Comparison of ENCODE assay signal across 8 cellular contexts in genomic region chr1:184222561-184223157, GRCh38.
DNase-seq lines count a peak whose midpoint lies in the region; ATAC-seq and TF ChIP-seq lines count a peak whose summit lies in the region.

No MANE protein-coding gene starts in this region.

- ATAC-seq in HCT116 (peak; percentile 75), GM18909 (IDR thresholded peaks at IDR 0.05; ENCODE audit: poor library complexity, unreplicated experiment) (no peak), GM19324 (IDR thresholded peaks at IDR 0.05; ENCODE audit: low FRiP score, unreplicated experiment) (no peak)

- no peaks in the 10 kb centered on the region for H3K36me3 ChIP-seq in CD8-positive, alpha-beta memory T cell (ENCODE audit: insufficient read depth, low read length)
- H3K36me3 ChIP-seq in HCT116 (ENCODE audit: control insufficient read depth in 1 of 2, insufficient read depth in 2 of 2, low read length in 2 of 2) (no peaks in the 10 kb centered on the region), OCI-LY7 (ENCODE audit: insufficient read depth, low read length) (no peaks in the 10 kb centered on the region)

- RAD21 ChIA-PET in HCT116 (lab: Charles Lee; ENCODE audit: low non-redundant PET in 1 of 2, low total read pairs in 2 of 2, uncharacterized antibody in 2 of 2, unreplicated experiment in 2 of 2): interaction anchor here (0.8 to 1.1 kb wide), 3 partner anchors 9 to 441 kb away, joined by 3 to 4 read pairs (median 4); no protein-coding TSS in a partner anchor

- no peaks in the 10 kb centered on the region for H3K4me1 ChIP-seq in CD8-positive, alpha-beta memory T cell (ENCODE audit: insufficient read depth, low read length)
- H3K4me1 ChIP-seq in HCT116 (ENCODE audit: control insufficient read depth in 1 of 2, insufficient read depth in 2 of 2, low read length in 2 of 2): no peaks in the 10 kb centered on the region
- H3K4me1 ChIP-seq in OCI-LY7 (ENCODE audit: insufficient read depth, low read length, poor library complexity, severe bottlenecking): no peaks in the 10 kb centered on the region

- H3K9me2 ChIP-seq in HCT116 (ENCODE audit: insufficient read depth) (no peaks in the 10 kb centered on the region), OCI-LY7 (ENCODE audit: insufficient read depth, low read length) (no peaks in the 10 kb centered on the region)

- POLR2A ChIA-PET in CD8-positive, alpha-beta memory T cell (lab: Charles Lee): no interaction called here
- POLR2A ChIA-PET in HCT116 (lab: Charles Lee) (no interaction called here), OCI-LY7 (lab: Charles Lee) (no interaction called here)

- intact Hi-C loops in HCT116 (cut with micrococcal nuclease): loop anchor here (1.0 to 5.0 kb wide), 2 partner anchors 147 to 440 kb away; no protein-coding TSS in a partner anchor
- intact Hi-C loops in OCI-LY7 (cut with micrococcal nuclease; ENCODE audit: unreplicated experiment): loop anchor here (1.0 kb wide), 1 partner anchor 147 kb away; no protein-coding TSS in a partner anchor
- intact Hi-C loops in activated naive CD4-positive, alpha-beta T cell treated with anti-CD3 and anti-CD28 coated beads for 36 hours (cut with micrococcal nuclease): loop anchor here (1.0 to 2.0 kb wide), 6 partner anchors 62 to 567 kb away; no protein-coding TSS in a partner anchor

- H3K27me3 ChIP-seq in CD8-positive, alpha-beta memory T cell (ENCODE audit: insufficient read depth, low read length, poor library complexity, severe bottlenecking): no peaks in the 10 kb centered on the region
- no peaks in the 10 kb centered on the region for H3K27me3 ChIP-seq in HCT116 (ENCODE audit: insufficient read depth, low read length)

- BruUV-seq in HCT116 (replicated peaks; lab: Mats Ljungman, UMichigan) (no TSS peak), OCI-LY7 (replicated peaks; lab: Mats Ljungman, UMichigan) (no TSS peak)

- CTCF ChIA-PET in CD8-positive, alpha-beta memory T cell (lab: Charles Lee): interaction anchor here (0.7 to 3.3 kb wide), 7 partner anchors 11 to 567 kb away, joined by 3 to 15 read pairs (median 6); no protein-coding TSS in a partner anchor
- CTCF ChIA-PET in HCT116 (lab: Charles Lee) (interaction anchor here (0.6 to 2.7 kb wide), 6 partner anchors 10 to 567 kb away, joined by 3 to 11 read pairs (median 4); no protein-coding TSS in a partner anchor), OCI-LY7 (lab: Charles Lee; ENCODE audit: unreplicated experiment) (no interaction called here)
- CTCF ChIA-PET in activated naive CD4-positive, alpha-beta T cell treated with anti-CD3 and anti-CD28 coated beads for 36 hours (lab: Charles Lee): interaction anchor here (0.7 to 1.7 kb wide), 6 partner anchors 26 to 529 kb away, joined by 3 to 4 read pairs (median 3); no protein-coding TSS in a partner anchor

- peak overlapping the region; percentile 45 for H3K4me2 ChIP-seq in HCT116 (ENCODE audit: low read length)
- H3K4me2 ChIP-seq in OCI-LY7 (ENCODE audit: low read length): no peak overlapping the region

- TF ChIP-seq RAD21 in HCT116 (IDR thresholded peaks at IDR 0.05; ENCODE audit: low read depth): peak; percentile 86

- H3K4me3 ChIP-seq in CD8-positive, alpha-beta memory T cell (ENCODE audit: low read length): no peak overlapping the region
- H3K4me3 ChIP-seq in HCT116 (replicated peaks in 1 of 2; ENCODE audit: low read depth in 1 of 2, low read length in 2 of 2) (0 out of 4 replicates have a peak overlapping the region, but pooled peaks of 1 of the 2 experiments have one; percentile 2), OCI-LY7 (ENCODE audit: low read depth, low read length, poor library complexity, severe bottlenecking) (no peak overlapping the region)

- H4K20me1 ChIP-seq in HCT116 (ENCODE audit: insufficient read depth) (no peaks in the 10 kb centered on the region), OCI-LY7 (ENCODE audit: insufficient read depth, low read length) (no peaks in the 10 kb centered on the region)

- H3K79me2 ChIP-seq in HCT116 (ENCODE audit: insufficient read depth, low read length) (no peaks in the 10 kb centered on the region), OCI-LY7 (ENCODE audit: insufficient read depth, low read depth, low read length) (no peaks in the 10 kb centered on the region)

- no peak overlapping the region for H3K27ac ChIP-seq in CD8-positive, alpha-beta memory T cell (ENCODE audit: low read depth, low read length)
- no peak overlapping the region for H3K27ac ChIP-seq in HCT116 (ENCODE audit: low read depth, low read length)
- no peak overlapping the region for H3K27ac ChIP-seq in OCI-LY7 (ENCODE audit: low read depth, low read length, poor library complexity, severe bottlenecking)

- no peaks in the 10 kb centered on the region for H3K36me3 Mint-ChIP-seq in CD8-positive, alpha-beta memory T cell
- H3K36me3 Mint-ChIP-seq in activated naive CD4-positive, alpha-beta T cell treated with anti-CD3 and anti-CD28 coated beads for 36 hours (ENCODE audit: low read depth): no peaks in the 10 kb centered on the region
- H3K36me3 Mint-ChIP-seq in glutamatergic neuron (ENCODE audit: unreplicated experiment): peaks cover 5% of the 10 kb centered on the region
- H3K36me3 Mint-ChIP-seq in progenitor cell of endocrine pancreas (ENCODE audit: insufficient read depth): no peaks in the 10 kb centered on the region

- H3K27me3 Mint-ChIP-seq in CD8-positive, alpha-beta memory T cell: peaks cover 3 to 6% of the 10 kb centered on the region in 2 donors
- H3K27me3 Mint-ChIP-seq in activated naive CD4-positive, alpha-beta T cell treated with anti-CD3 and anti-CD28 coated beads for 36 hours (ENCODE audit: low read depth): peaks cover 2% of the 10 kb centered on the region
- H3K27me3 Mint-ChIP-seq in glutamatergic neuron (ENCODE audit: unreplicated experiment): peaks cover 12% of the 10 kb centered on the region
- peaks cover 55% of the 10 kb centered on the region for H3K27me3 Mint-ChIP-seq in progenitor cell of endocrine pancreas

- no peaks in the 10 kb centered on the region for H3K9me3 Mint-ChIP-seq in CD8-positive, alpha-beta memory T cell
- no peaks in the 10 kb centered on the region for H3K9me3 Mint-ChIP-seq in activated naive CD4-positive, alpha-beta T cell treated with anti-CD3 and anti-CD28 coated beads for 36 hours
- H3K9me3 Mint-ChIP-seq in glutamatergic neuron (ENCODE audit: unreplicated experiment): peaks cover 17% of the 10 kb centered on the region
- H3K9me3 Mint-ChIP-seq in progenitor cell of endocrine pancreas (ENCODE audit: low read depth): no peaks in the 10 kb centered on the region

- H3K27ac Mint-ChIP-seq in CD8-positive, alpha-beta memory T cell: peak overlapping the region in 2 of 8 donors; percentile 20 to 30
- no peak overlapping the region for H3K27ac Mint-ChIP-seq in activated naive CD4-positive, alpha-beta T cell treated with anti-CD3 and anti-CD28 coated beads for 36 hours
- H3K27ac Mint-ChIP-seq in glutamatergic neuron (ENCODE audit: unreplicated experiment) (no peak overlapping the region), progenitor cell of endocrine pancreas (no peak overlapping the region)

- H3K4me3 Mint-ChIP-seq in CD8-positive, alpha-beta memory T cell: peak overlapping the region in 2 of 7 donors; percentile 28 to 68
- no peak overlapping the region for H3K4me3 Mint-ChIP-seq in activated naive CD4-positive, alpha-beta T cell treated with anti-CD3 and anti-CD28 coated beads for 36 hours
- H3K4me3 Mint-ChIP-seq in glutamatergic neuron (ENCODE audit: unreplicated experiment): no peak overlapping the region
- no peak overlapping the region for H3K4me3 Mint-ChIP-seq in progenitor cell of endocrine pancreas (ENCODE audit: low read depth)

- peak; percentile 80 to 95 (median 88) for TF ChIP-seq CTCF in HCT116 (IDR thresholded peaks at IDR 0.05 in 2 of 3, conservative IDR thresholded peaks at IDR 0.05 in 1 of 3; ENCODE audit: borderline replicate concordance in 1 of 3, insufficient read depth in 1 of 3, low read depth in 2 of 3, low read length in 2 of 3)
- TF ChIP-seq CTCF in OCI-LY7 (conservative IDR thresholded peaks at IDR 0.05; ENCODE audit: low read length): peak; percentile 89
- peak; percentile 97 for TF ChIP-seq CTCF in glutamatergic neuron (IDR thresholded peaks at IDR 0.05; ENCODE audit: partially characterized antibody, unreplicated experiment)
- peak; percentile 87 for TF ChIP-seq CTCF in progenitor cell of endocrine pancreas (IDR thresholded peaks at IDR 0.05; ENCODE audit: unreplicated experiment)

- TF ChIP-seq POLR2A in HCT116 (IDR thresholded peaks at IDR 0.05; ENCODE audit: borderline replicate concordance, extremely low read depth, insufficient read depth, insufficient read length): no peak

- DNase-seq in CD8-positive, alpha-beta memory T cell: peak; percentile 4 to 59 (median 8)
- DNase-seq in HCT116 (ENCODE audit: low read depth, low spot score) (peak; percentile 29), OCI-LY7 (ENCODE audit: low spot score) (peak; percentile 39), glutamatergic neuron (peak; percentile 52), progenitor cell of endocrine pancreas (ENCODE audit: low spot score, unreplicated experiment) (peak; percentile 23)
- DNase-seq in activated naive CD4-positive, alpha-beta T cell treated with anti-CD3 and anti-CD28 coated beads for 36 hours: peak; percentile 59

- H2AFZ ChIP-seq in HCT116 (ENCODE audit: low read depth, low read length, poor library complexity, severe bottlenecking): peak overlapping the region; percentile 36
- no peak overlapping the region for H2AFZ ChIP-seq in OCI-LY7 (ENCODE audit: low read length)

- H3K9me3 ChIP-seq in CD8-positive, alpha-beta memory T cell (ENCODE audit: low read length): no peaks in the 10 kb centered on the region
- no peaks in the 10 kb centered on the region for H3K9me3 ChIP-seq in HCT116 (ENCODE audit: control insufficient read depth in 1 of 2, insufficient read depth in 1 of 2, low read depth in 1 of 2, low read length in 2 of 2)
- H3K9me3 ChIP-seq in OCI-LY7 (ENCODE audit: low read length): no peaks in the 10 kb centered on the region

- H3K9ac ChIP-seq in HCT116 (ENCODE audit: low read length): no peak overlapping the region

- peaks cover 0 to 3% (median 0%) of the 10 kb centered on the region in 3 donors for H3K4me1 Mint-ChIP-seq in CD8-positive, alpha-beta memory T cell
- no peaks in the 10 kb centered on the region for H3K4me1 Mint-ChIP-seq in activated naive CD4-positive, alpha-beta T cell treated with anti-CD3 and anti-CD28 coated beads for 36 hours (ENCODE audit: low read depth)
- H3K4me1 Mint-ChIP-seq in glutamatergic neuron (ENCODE audit: low read depth, unreplicated experiment) (peaks cover 37% of the 10 kb centered on the region), progenitor cell of endocrine pancreas (ENCODE audit: low read depth) (no peaks in the 10 kb centered on the region)

TF ChIP-seq in HCT116, 20 proteins besides CTCF, POLR2A, EP300 and RAD21:
- TF ChIP-seq SP1 (IDR thresholded peaks at IDR 0.05; ENCODE audit: low read depth) (0 out of 2 replicates have a peak, but pooled peaks have one; percentile 7), POLR2AphosphoS5 (IDR thresholded peaks at IDR 0.05; ENCODE audit: low read depth, low read length) (no peak)

Comparison
In these comparisons a context has a peak if more than half of its experiments do, and no peak if none do; other contexts are left out.
1. DNase-seq: peak in every context shown above with its lines; median percentile 59 in activated naive CD4-positive, alpha-beta T cell treated with anti-CD3 and anti-CD28 coated beads for 36 hours; 52 in glutamatergic neuron; 39 in OCI-LY7; 29 in HCT116; 23 in progenitor cell of endocrine pancreas; 8 in CD8-positive, alpha-beta memory T cell.